Comparison of ENCODE assay signal across 2 cellular contexts in genomic region chr6:43058511-43058910, GRCh38.
TF ChIP-seq lines count a peak whose summit lies in the region.

No MANE protein-coding gene starts in this region.

TF ChIP-seq in SK-N-SH, 30 proteins besides CTCF, POLR2A, EP300 and RAD21 (continued from another document):
- TF ChIP-seq IRF3 (IDR thresholded peaks at IDR 0.05; ENCODE audit: low read depth, low read length) (no peak), POLR2AphosphoS5 (IDR thresholded peaks at IDR 0.05; ENCODE audit: low read depth, low read length) (no peak), CHD2 (IDR thresholded peaks at IDR 0.05; ENCODE audit: low read length, partially characterized antibody) (no peak), NFIC (IDR thresholded peaks at IDR 0.05; ENCODE audit: borderline replicate concordance) (no peak)

TF ChIP-seq in SK-N-SH treated with all-trans-retinoic acid at 6 μM for 48 hours, 23 proteins besides CTCF, POLR2A, EP300 and RAD21 (continued from another document):
- TF ChIP-seq CREB5 (CRISPR knock-in tag; IDR thresholded peaks at IDR 0.05; ENCODE audit: low read depth) (no peak), TCF4 (CRISPR knock-in tag; IDR thresholded peaks at IDR 0.05; ENCODE audit: borderline replicate concordance) (no peak), BACH2 (CRISPR knock-in tag; IDR thresholded peaks at IDR 0.05; ENCODE audit: borderline replicate concordance) (no peak), ARNTL (CRISPR knock-in tag; IDR thresholded peaks at IDR 0.05; ENCODE audit: borderline replicate concordance, low read depth) (no peak), RARB (CRISPR knock-in tag; IDR thresholded peaks at IDR 0.05) (no peak), ZFP30 (CRISPR knock-in tag; IDR thresholded peaks at IDR 0.05) (no peak), TOX (CRISPR knock-in tag; IDR thresholded peaks at IDR 0.05; ENCODE audit: borderline replicate concordance) (no peak), ZFP3 (CRISPR knock-in tag; IDR thresholded peaks at IDR 0.05) (no peak), ESRRG (CRISPR knock-in tag; IDR thresholded peaks at IDR 0.05) (no peak), PPARA (CRISPR knock-in tag; IDR thresholded peaks at IDR 0.05; ENCODE audit: borderline replicate concordance) (no peak), ZNF8 (CRISPR knock-in tag; IDR thresholded peaks at IDR 0.05) (no peak), CSDC2 (CRISPR knock-in tag; IDR thresholded peaks at IDR 0.05) (no peak), ISL1 (CRISPR knock-in tag; IDR thresholded peaks at IDR 0.05) (no peak), SNAI2 (CRISPR knock-in tag; IDR thresholded peaks at IDR 0.05) (no peak)
- TF ChIP-seq, protein P1, sequence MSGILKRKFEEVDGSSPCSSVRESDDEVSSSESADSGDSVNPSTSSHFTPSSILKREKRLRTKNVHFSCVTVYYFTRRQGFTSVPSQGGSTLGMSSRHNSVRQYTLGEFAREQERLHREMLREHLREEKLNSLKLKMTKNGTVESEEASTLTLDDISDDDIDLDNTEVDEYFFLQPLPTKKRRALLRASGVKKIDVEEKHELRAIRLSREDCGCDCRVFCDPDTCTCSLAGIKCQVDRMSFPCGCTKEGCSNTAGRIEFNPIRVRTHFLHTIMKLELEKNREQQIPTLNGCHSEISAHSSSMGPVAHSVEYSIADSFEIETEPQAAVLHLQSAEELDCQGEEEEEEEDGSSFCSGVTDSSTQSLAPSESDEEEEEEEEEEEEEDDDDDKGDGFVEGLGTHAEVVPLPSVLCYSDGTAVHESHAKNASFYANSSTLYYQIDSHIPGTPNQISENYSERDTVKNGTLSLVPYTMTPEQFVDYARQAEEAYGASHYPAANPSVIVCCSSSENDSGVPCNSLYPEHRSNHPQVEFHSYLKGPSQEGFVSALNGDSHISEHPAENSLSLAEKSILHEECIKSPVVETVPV (CRISPR knock-in tag; IDR thresholded peaks at IDR 0.05): no peak
